Comparison of ENCODE assay signal across 23 cellular contexts in the genomic region with DNA sequence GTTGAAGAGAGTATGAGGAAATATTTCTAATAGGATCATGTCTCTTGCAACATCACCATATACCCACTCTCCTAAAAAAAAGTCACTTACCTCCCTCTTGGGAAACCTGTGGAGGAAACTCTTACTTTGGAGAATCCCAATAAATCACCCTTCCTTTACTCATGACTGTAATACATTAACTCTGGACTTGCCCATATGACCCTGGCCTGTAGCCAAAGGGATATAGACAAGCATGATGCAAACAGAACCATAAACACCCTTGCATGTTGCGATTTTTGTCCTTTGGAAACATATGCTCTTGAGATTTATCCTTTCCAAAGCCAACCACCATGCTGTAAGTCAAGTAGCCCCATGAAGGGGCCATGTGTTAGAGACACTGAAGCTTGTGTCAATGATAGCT. TPM values are rescaled to one million over a fixed set of nuclear protein-coding genes. Genes with fewer than 3 reads are reported as not detected.
DNase-seq lines count a peak whose midpoint lies in the region; ATAC-seq, FAIRE-seq and TF ChIP-seq lines count a peak whose summit lies in the region.
"Had no signal": no experiment of that assay in that cellular context is flagged by ENCODE, and none has a peak within 500 bp of the region (broad histone marks: within the 10 kb centered on the region; RNA-seq: fewer than 3 reads in every experiment).

No MANE protein-coding gene starts in this region.

- H4K20me1 ChIP-seq in HepG2 (ENCODE audit: insufficient read depth, low read length) (no peaks in the 10 kb centered on the region), smooth muscle cell (ENCODE audit: low read depth) (peaks cover 100% of the 10 kb centered on the region)

- H3K4me1 ChIP-seq in HepG2 (ENCODE audit: insufficient read depth, low read length) (no peaks in the 10 kb centered on the region), right lobe of liver (no peaks in the 10 kb centered on the region), smooth muscle cell (ENCODE audit: low read depth) (peaks cover 24% of the 10 kb centered on the region)
- H3K4me1 ChIP-seq: A549, Caco-2 had no signal

- FAIRE-seq in HepG2 (lab: Jason Lieb, UNC) = no peak
- FAIRE-seq: A549, D721Med, G401.6, GM12892, GM18507, HTR-8/SVneo had no signal

- no peak overlapping the region for H2AFZ ChIP-seq in HepG2 (ENCODE audit: low read length)
- H2AFZ ChIP-seq in smooth muscle cell (ENCODE audit: low read depth) = no peak overlapping the region

- H3K9me3 ChIP-seq in HepG2 (ENCODE audit: low read length) = peaks cover 15% of the 10 kb centered on the region
- H3K9me3 ChIP-seq in right lobe of liver = no peaks in the 10 kb centered on the region
- H3K9me3 ChIP-seq in smooth muscle cell (replicated peaks; ENCODE audit: low read depth) = no peaks in the 10 kb centered on the region
- H3K9me3 ChIP-seq: A549, Caco-2 had no signal

- no peak for ATAC-seq in HepG2
- ATAC-seq in right lobe of liver = no peak
- ATAC-seq in left colon = peak; percentile 98
- ATAC-seq: A549, HCT116 had no signal

- no peak for TF ChIP-seq POLR2A in HepG2 (IDR thresholded peaks at IDR 0.05; ENCODE audit: insufficient read depth in 1 of 2, low read depth in 2 of 2, low read length in 2 of 2)
- TF ChIP-seq POLR2A in right lobe of liver (IDR thresholded peaks at IDR 0.05) = no peak

- H3K9ac ChIP-seq in HepG2 (ENCODE audit: insufficient read depth, low read depth, low read length) (no peak overlapping the region), smooth muscle cell (ENCODE audit: low read depth) (no peak overlapping the region)

- H3K79me2 ChIP-seq in HepG2 (ENCODE audit: insufficient read depth, low read length) = no peaks in the 10 kb centered on the region
- peaks cover 100% of the 10 kb centered on the region for H3K79me2 ChIP-seq in smooth muscle cell (ENCODE audit: low read depth)

- in situ Hi-C loops in HepG2 (cut with HindIII; ENCODE audit: extremely low pct_ligation_motif_present, low pct_unique_long_range_greater_than_20kb) = loop anchor here (25.0 kb wide), 2 partner anchors 1640 to 1740 kb away; no protein-coding TSS in a partner anchor

- POLR2A ChIA-PET in HepG2 (lab: Yijun Ruan, JAX) = no interaction called here

- 0% methylated on average over 1 of the region's 1 CpG for WGBS in HepG2 (ENCODE audit: low lambda C conversion rate)
- WGBS in right lobe of liver (ENCODE audit: insufficient coverage, low coverage, low lambda C conversion rate, missing lambda C conversion rate) = 45% methylated on average over 1 of the region's 1 CpG
- 52% methylated on average over 1 of the region's 1 CpG for WGBS in smooth muscle cell (ENCODE audit: low lambda C conversion rate)

- no peak overlapping the region for H3K4me3 ChIP-seq in HepG2 (replicated peaks in 1 of 3; ENCODE audit: insufficient read depth in 1 of 3, low read depth in 2 of 3, low read length in 3 of 3)
- no peak overlapping the region for H3K4me3 ChIP-seq in right lobe of liver
- H3K4me3 ChIP-seq in smooth muscle cell = no peak overlapping the region
- H3K4me3 ChIP-seq: A549 had no signal

- BruUV-seq in HepG2 (replicated peaks; lab: Mats Ljungman, UMichigan) = no TSS peak

- peaks cover 35% of the 10 kb centered on the region for H3F3A ChIP-seq in smooth muscle cell (ENCODE audit: low read depth)

- no peak for TF ChIP-seq RAD21 in HepG2 (CRISPR knock-in tag; IDR thresholded peaks at IDR 0.05)

- TF ChIP-seq EP300 in HepG2 (IDR thresholded peaks at IDR 0.05; ENCODE audit: low read depth in 2 of 2, low read length in 2 of 2) (no peak), HepG2 (CRISPR knock-in tag; IDR thresholded peaks at IDR 0.05; ENCODE audit: borderline replicate concordance) (no peak)

- intact Hi-C loops in HepG2 (cut with micrococcal nuclease; ENCODE audit: unreplicated experiment) = no loop called here
- intact Hi-C loops in right lobe of liver (cut with DNase I) = no loop called here
- intact Hi-C loops in left colon (cut with DNase I, micrococcal nuclease) = no loop called here

- no peak overlapping the region for H3K27ac ChIP-seq in HepG2 (ENCODE audit: extremely low read length, insufficient read depth, low read length)
- H3K27ac ChIP-seq in right lobe of liver = no peak overlapping the region
- H3K27ac ChIP-seq in smooth muscle cell (ENCODE audit: low read depth) = peak overlapping the region; percentile 33
- H3K27ac ChIP-seq: 22Rv1, A549, C4-2B had no signal

- CTCF ChIA-PET in HepG2 (lab: Yijun Ruan, JAX; ENCODE audit: low intra/inter-chr PET ratio, low total read pairs) = no interaction called here

- DNase-seq in HepG2 (ENCODE audit: low spot score) (no peak), right lobe of liver (no peak), left colon (peak; percentile 48 to 52), smooth muscle cell (lab: John Stamatoyannopoulos, UW; ENCODE audit: unreplicated experiment) (no peak), dermis blood vessel endothelial cell (no peak), NCI-H2171 treated with DMSO at 0.1 percent for 48 hours (lab: John Stamatoyannopoulos, UW) (no peak), HK-2 (ENCODE audit: unreplicated experiment) (no peak)
- DNase-seq: AML-193; Caco-2; CD4-positive, alpha-beta T cell; GOT3; H7; HFFc6 had no signal

- H3K27me3 ChIP-seq in HepG2 (ENCODE audit: control insufficient read depth in 1 of 2, insufficient read depth in 2 of 2, low read length in 2 of 2) (no peaks in the 10 kb centered on the region), right lobe of liver (no peaks in the 10 kb centered on the region), smooth muscle cell (ENCODE audit: low read depth) (no peaks in the 10 kb centered on the region)

- H3K36me3 ChIP-seq in HepG2 (replicated peaks in 1 of 2; ENCODE audit: control insufficient read depth in 1 of 2, insufficient read depth in 2 of 2, low read length in 2 of 2) (no peaks in the 10 kb centered on the region), right lobe of liver (no peaks in the 10 kb centered on the region), smooth muscle cell (ENCODE audit: low read depth) (peaks cover 3% of the 10 kb centered on the region)

- H3K4me2 ChIP-seq in HepG2 (ENCODE audit: low read depth, low read length) (no peak overlapping the region), smooth muscle cell (peak overlapping the region; percentile 40)
- H3K4me2 ChIP-seq: A549 had no signal

- no peak for TF ChIP-seq CTCF in HepG2 (CRISPR knock-in tag; IDR thresholded peaks at IDR 0.05)
- no peak for TF ChIP-seq CTCF in right lobe of liver (IDR thresholded peaks at IDR 0.05)
- TF ChIP-seq CTCF in smooth muscle cell (IDR thresholded peaks at IDR 0.05; ENCODE audit: borderline replicate concordance, insufficient read depth, poor library complexity, severe bottlenecking) = no peak

TF ChIP-seq in HepG2, 621 proteins besides CTCF, POLR2A, EP300 and RAD21 (continues in another document):
- TF ChIP-seq, protein P1, sequence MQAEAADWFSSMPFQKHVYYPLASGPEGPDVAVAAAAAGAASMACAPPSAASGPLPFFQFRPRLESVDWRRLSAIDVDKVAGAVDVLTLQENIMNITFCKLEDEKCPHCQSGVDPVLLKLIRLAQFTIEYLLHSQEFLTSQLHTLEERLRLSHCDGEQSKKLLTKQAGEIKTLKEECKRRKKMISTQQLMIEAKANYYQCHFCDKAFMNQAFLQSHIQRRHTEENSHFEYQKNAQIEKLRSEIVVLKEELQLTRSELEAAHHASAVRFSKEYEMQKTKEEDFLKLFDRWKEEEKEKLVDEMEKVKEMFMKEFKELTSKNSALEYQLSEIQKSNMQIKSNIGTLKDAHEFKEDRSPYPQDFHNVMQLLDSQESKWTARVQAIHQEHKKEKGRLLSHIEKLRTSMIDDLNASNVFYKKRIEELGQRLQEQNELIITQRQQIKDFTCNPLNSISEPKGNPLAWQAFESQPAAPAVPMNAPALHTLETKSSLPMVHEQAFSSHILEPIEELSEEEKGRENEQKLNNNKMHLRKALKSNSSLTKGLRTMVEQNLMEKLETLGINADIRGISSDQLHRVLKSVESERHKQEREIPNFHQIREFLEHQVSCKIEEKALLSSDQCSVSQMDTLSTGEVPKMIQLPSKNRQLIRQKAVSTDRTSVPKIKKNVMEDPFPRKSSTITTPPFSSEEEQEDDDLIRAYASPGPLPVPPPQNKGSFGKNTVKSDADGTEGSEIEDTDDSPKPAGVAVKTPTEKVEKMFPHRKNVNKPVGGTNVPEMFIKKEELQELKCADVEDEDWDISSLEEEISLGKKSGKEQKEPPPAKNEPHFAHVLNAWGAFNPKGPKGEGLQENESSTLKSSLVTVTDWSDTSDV (CRISPR knock-in tag; IDR thresholded peaks at IDR 0.05) = no peak
- no peak for TF ChIP-seq SOX13 (IDR thresholded peaks at IDR 0.05)
- no peak for TF ChIP-seq SOX13 (CRISPR knock-in tag; conservative IDR thresholded peaks at IDR 0.05 in 1 of 2, IDR thresholded peaks at IDR 0.05 in 1 of 2)
- TF ChIP-seq CEBPB (IDR thresholded peaks at IDR 0.05; ENCODE audit: borderline replicate concordance, low read depth, low read length) = 0 out of 2 replicates have a peak, but pooled peaks have one; percentile 24

RNA-seq across cellular contexts. Expression of gene CDH11, which starts 19.5 kb away (rescaled TPM):
- total RNA-seq in HepG2 (2016; rRNA removed; fragmentation: Illumina TruSeq; extraction: Trizol) = not detected in 2 replicates
- not detected in 2 replicates for total RNA-seq in HepG2 (2016; cell fraction: cytosol; rRNA removed; fragmentation: Illumina TruSeq; extraction: Trizol; ENCODE audit: low read depth)
- not detected in 2 replicates for total RNA-seq in HepG2 (2016; cell fraction: insoluble cytoplasmic fraction; rRNA removed; fragmentation: Illumina TruSeq; extraction: Trizol)
- total RNA-seq in HepG2 (2016; cell fraction: membrane; rRNA removed; fragmentation: Illumina TruSeq; extraction: Trizol) = not detected in 2 replicates
- total RNA-seq in HepG2 (2016; cell fraction: nucleus; rRNA removed; fragmentation: Illumina TruSeq; extraction: Trizol) = not detected in 2 replicates
- not detected in 2 replicates for polyA plus RNA-seq in HepG2 (2011; rRNA removed)
- polyA plus RNA-seq in HepG2 (2011; cell fraction: cytosol; rRNA removed) = 0.10 TPM in 1 of 2 replicates, not detected in the other
- polyA plus RNA-seq in HepG2 (2011; cell fraction: nucleus; rRNA removed) = not detected in 2 replicates
- polyA plus RNA-seq in HepG2 (2012) = not detected in 2 replicates
- not detected in 2 replicates for polyA plus RNA-seq in HepG2 (2016; cell fraction: cytosol; fragmentation: Illumina TruSeq; extraction: Trizol; ENCODE audit: low read depth)
- not detected in 2 replicates for polyA plus RNA-seq in HepG2 (2016; cell fraction: insoluble cytoplasmic fraction; fragmentation: Illumina TruSeq; extraction: Trizol; ENCODE audit: low read depth)
- not detected in 2 replicates for polyA plus RNA-seq in HepG2 (2016; cell fraction: membrane; fragmentation: Illumina TruSeq; extraction: Trizol; ENCODE audit: low read depth)
- not detected in 2 replicates for polyA plus RNA-seq in HepG2 (2016; cell fraction: nucleus; fragmentation: Illumina TruSeq; extraction: Trizol; ENCODE audit: insufficient read depth, low read depth)
- polyA minus RNA-seq in HepG2 (2011; rRNA and poly(A)+ RNA removed; ENCODE audit: low replicate concordance) = 0.33 TPM in 1 of 2 replicates, not detected in the other
- not detected in 2 replicates for polyA minus RNA-seq in HepG2 (2011; cell fraction: cytosol; rRNA and poly(A)+ RNA removed)
- not detected in 2 replicates for polyA minus RNA-seq in HepG2 (2011; cell fraction: nucleus; rRNA and poly(A)+ RNA removed)
- 1 to 10 TPM; 1.2 to 6.6 (median 3.0) TPM for total RNA-seq in right lobe of liver
- 10 to 100 TPM in 1 of 2 donors, 1 to 10 TPM in 1; 4.4 to 15.6 TPM for total RNA-seq in left colon
- 1,172 and 1,251 TPM in 2 replicates for total RNA-seq in smooth muscle cell
- 637 and 1,034 TPM in 2 replicates for polyA plus RNA-seq in smooth muscle cell
- 4.9 and 20.0 TPM in 2 replicates for total RNA-seq in dermis blood vessel endothelial cell
- total RNA-seq: Caco-2; CD4-positive, alpha-beta T cell had no signal
- polyA plus RNA-seq: IgD-negative memory B cell had no signal

Comparison
In these comparisons a context has a peak if more than half of its experiments do, and no peak if none do; other contexts are left out.
1. DNase-seq: peak in left colon (2 of 2); none in HepG2 (single experiment), right lobe of liver (0 of 3), smooth muscle cell (single experiment), dermis blood vessel endothelial cell (single experiment), NCI-H2171 treated with DMSO at 0.1 percent for 48 hours (single experiment) and HK-2 (single experiment).
2. RNA of gene CDH11, which starts 19.5 kb away (total RNA-seq): 1,172 to 1,251 TPM in smooth muscle cell; 4.4 to 15.6 TPM in left colon, 4.9 to 20.0 TPM in dermis blood vessel endothelial cell, 1.2 to 6.6 TPM in right lobe of liver and not detected in HepG2; every median in the first group is over 10 times any median in the second.